Comparison of ENCODE assay signal across 12 cellular contexts in genomic region chr3:105865016-105865623, GRCh38. TPM values are rescaled to one million over a fixed set of nuclear protein-coding genes. Genes with fewer than 3 reads are reported as not detected.
DNase-seq lines count a peak whose midpoint lies in the region; ATAC-seq, FAIRE-seq and TF ChIP-seq lines count a peak whose summit lies in the region.
"Had no signal": no experiment of that assay in that cellular context is flagged by ENCODE, and none has a peak within 500 bp of the region (broad histone marks: within the 10 kb centered on the region; RNA-seq: fewer than 3 reads in every experiment).

No MANE protein-coding gene starts in this region.

- POLR2A ChIA-PET in naive thymus-derived CD4-positive, alpha-beta T cell (lab: Charles Lee), result interaction anchor here (1.0 kb wide), 1 partner anchor 117 kb away, joined by 3 read pairs; no protein-coding TSS in a partner anchor

- peaks cover 18 to 53% (median 49%) of the 10 kb centered on the region in 7 donors for H3K4me1 Mint-ChIP-seq in naive thymus-derived CD4-positive, alpha-beta T cell

- peak overlapping the region in 8 of 9 donors; percentile 6 to 63 (median 38) for H3K27ac Mint-ChIP-seq in naive thymus-derived CD4-positive, alpha-beta T cell

- peak overlapping the region in 9 of 10 donors; percentile 38 to 100 (median 89) for H3K4me3 Mint-ChIP-seq in naive thymus-derived CD4-positive, alpha-beta T cell

- peak overlapping the region; percentile 99 for H3K4me3 ChIP-seq in AG09309 (ENCODE audit: control insufficient read depth, low read depth, low read length)
- H3K4me3 ChIP-seq in GM12865 (ENCODE audit: low read depth, low read length), result peak overlapping the region; percentile 100; the same call in 1 of the 2 replicates
- H3K4me3 ChIP-seq in bronchial epithelial cell (ENCODE audit: low read depth, low read length), result no peak overlapping the region
- peak overlapping the region; percentile 86 for H3K4me3 ChIP-seq in naive thymus-derived CD4-positive, alpha-beta T cell (ENCODE audit: low read length)

- H3K36me3 Mint-ChIP-seq in naive thymus-derived CD4-positive, alpha-beta T cell, result peaks cover 0 to 37% (median 12%) of the 10 kb centered on the region in 5 donors

- no peak overlapping the region for H3K27ac ChIP-seq in naive thymus-derived CD4-positive, alpha-beta T cell (ENCODE audit: low read depth, low read length)

- no peaks in the 10 kb centered on the region for H3K9me3 Mint-ChIP-seq in naive thymus-derived CD4-positive, alpha-beta T cell

- H3K36me3 ChIP-seq in bronchial epithelial cell (ENCODE audit: control insufficient read depth, insufficient read depth, low read length), result peaks cover 3% of the 10 kb centered on the region
- peaks cover 0 to 20% (median 8%) of the 10 kb centered on the region in 3 experiments for H3K36me3 ChIP-seq in naive thymus-derived CD4-positive, alpha-beta T cell (ENCODE audit: control insufficient read depth in 2 of 3, insufficient read depth in 3 of 3, low read length in 3 of 3)

- intact Hi-C loops in naive thymus-derived CD4-positive, alpha-beta T cell (cut with micrococcal nuclease), result loop anchor here (5.0 kb wide), 4 partner anchors 147 to 1657 kb away; partner anchors contain the start of gene BBX (in 1 of the 2)

- H3K4me1 ChIP-seq in naive thymus-derived CD4-positive, alpha-beta T cell (ENCODE audit: control insufficient read depth in 2 of 2, insufficient read depth in 2 of 2, low read length in 2 of 2), result peaks cover 33 to 64% of the 10 kb centered on the region in 2 donors

- DNase-seq in AG09309 (ENCODE audit: low read depth) (no peak), GM12865 (ENCODE audit: low read depth) (no peak), bronchial epithelial cell (ENCODE audit: low read depth) (peak; percentile 53), NCI-H1092 (lab: John Stamatoyannopoulos, UW) (no peak), SK-N-DZ (ENCODE audit: low spot score) (no peak), putamen (ENCODE audit: low spot score) (no peak)
- no peak for DNase-seq in naive thymus-derived CD4-positive, alpha-beta T cell
- DNase-seq: EL, mammary epithelial cell, SHP77 had no signal

- no peak for FAIRE-seq in bronchial epithelial cell (lab: Jason Lieb, UNC)
- FAIRE-seq: urothelium cell line had no signal

- CTCF ChIA-PET in naive thymus-derived CD4-positive, alpha-beta T cell (lab: Charles Lee), result no interaction called here

- H3K27me3 ChIP-seq in bronchial epithelial cell (ENCODE audit: control insufficient read depth, insufficient read depth, low read length), result no peaks in the 10 kb centered on the region
- H3K27me3 ChIP-seq in naive thymus-derived CD4-positive, alpha-beta T cell (ENCODE audit: control insufficient read depth in 2 of 2, insufficient read depth in 2 of 2, low read length in 2 of 2), result no peaks in the 10 kb centered on the region

- TF ChIP-seq CTCF in AG09309 (IDR thresholded peaks at IDR 0.05; ENCODE audit: control insufficient read depth, insufficient read depth, low read depth, low read length, missing control alignments) (no peak), GM12865 (IDR thresholded peaks at IDR 0.05; ENCODE audit: insufficient read depth, low read depth, low read length, missing control alignments) (no peak), bronchial epithelial cell (IDR thresholded peaks at IDR 0.05; ENCODE audit: insufficient read depth, low read length, severe bottlenecking) (no peak)

- ATAC-seq in naive thymus-derived CD4-positive, alpha-beta T cell, result no peak
- no peak for ATAC-seq in HG02938 (IDR thresholded peaks at IDR 0.05; ENCODE audit: unreplicated experiment)

- H3K9me3 ChIP-seq in naive thymus-derived CD4-positive, alpha-beta T cell (ENCODE audit: control insufficient read depth in 2 of 3, low read length in 3 of 3), result no peaks in the 10 kb centered on the region

- H3K27me3 Mint-ChIP-seq in naive thymus-derived CD4-positive, alpha-beta T cell, result no peaks in the 10 kb centered on the region

RNA-seq across cellular contexts. Expression of gene CBLB, which starts 3.7 kb away (rescaled TPM):
- total RNA-seq in bronchial epithelial cell, result 30.0 and 34.4 TPM in 2 replicates
- total RNA-seq in naive thymus-derived CD4-positive, alpha-beta T cell, result 100 to 1,000 TPM in 3 of 5 experiments, 10 to 100 TPM in 2; 82.8 to 135 (median 109) TPM
- polyA plus RNA-seq in naive thymus-derived CD4-positive, alpha-beta T cell, result 10 to 100 TPM; 22.4 to 30.4 TPM
- polyA plus RNA-seq in SK-N-DZ (2014; cell fraction: cytosol; rRNA removed), result 6.8 and 16.0 TPM in 2 replicates
- 12.1 and 17.4 TPM in 2 replicates for polyA plus RNA-seq in SK-N-DZ (2014; cell fraction: nucleus; rRNA removed)
